ENCODE assay signal across 21 cellular contexts in the genomic region with DNA sequence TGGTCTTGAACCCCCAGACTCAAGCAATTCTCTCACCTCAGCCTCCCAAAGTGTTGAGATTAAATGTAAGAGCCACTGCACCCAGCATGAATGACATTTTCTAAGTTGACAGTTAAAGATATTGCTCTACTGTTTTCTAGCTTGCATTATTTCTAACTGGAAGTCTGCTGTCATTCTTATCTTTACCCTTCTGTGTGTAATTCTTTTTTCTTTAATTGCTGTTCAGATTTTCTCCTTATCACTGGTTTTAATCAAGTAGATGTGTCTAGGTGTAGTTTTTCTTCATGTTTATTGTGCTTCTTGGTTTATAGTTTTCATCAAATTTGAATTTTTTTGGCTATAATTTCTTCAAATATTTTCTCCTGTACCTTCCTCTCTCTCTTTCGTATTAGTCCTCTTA. TPM values are rescaled to one million over a fixed set of nuclear protein-coding genes. Genes with fewer than 3 reads are reported as not detected.
"Had no signal": no experiment of that assay in that cellular context is flagged by ENCODE, and none has a peak within 500 bp of the region (broad histone marks: within the 10 kb centered on the region; RNA-seq: fewer than 3 reads in every experiment).

No MANE protein-coding gene starts in this region.

- H3K4me3 ChIP-seq: coronary artery, heart left ventricle, ovary, right atrium auricular region, stomach, thoracic aorta, transverse colon had no signal

- H3K27me3 ChIP-seq: heart left ventricle, ovary, right atrium auricular region, transverse colon had no signal

- H3K9me3 ChIP-seq: neutrophil, ovary had no signal

- H3K27ac Mint-ChIP-seq: mesothelial cell of epicardium had no signal

- H3K27ac ChIP-seq: coronary artery, heart left ventricle, neutrophil, ovary, right atrium auricular region, stomach, thoracic aorta, transverse colon had no signal

- ATAC-seq: heart left ventricle had no signal

- H3K4me1 ChIP-seq: right atrium auricular region had no signal

- FAIRE-seq: islet of Langerhans, small intestine had no signal

- H3K4me3 Mint-ChIP-seq: mesothelial cell of epicardium had no signal

- DNase-seq: effector CD4-positive, alpha-beta T cell; foreskin melanocyte; heart left ventricle; hippocampal formation; kidney glomerular epithelial cell; mammary epithelial cell; ovary; small intestine; stimulated activated CD4-positive, alpha-beta T cell treated with anti-CD3 and anti-CD28 coated beads, Interleukin-12 subunit alpha, Interleukin-12 subunit beta, amount 100 ng/mL, for 4 hours; stimulated activated naive CD4-positive, alpha-beta T cell; stomach; substantia nigra; transverse colon had no signal

- H3K36me3 ChIP-seq: heart left ventricle, neutrophil, ovary, right atrium auricular region, stomach, thoracic aorta had no signal

RNA-seq across cellular contexts. Expression of gene PARP15, which starts 4.9 kb away (rescaled TPM):
- total RNA-seq: chondrocyte, mammary epithelial cell had no signal
- polyA plus RNA-seq: neural cell had no signal

RNA-seq across cellular contexts. Expression of gene DTX3L, which starts 18.3 kb away (rescaled TPM):
- polyA plus RNA-seq: neural cell had no signal

RNA-seq across cellular contexts. Expression of gene PARP9, which starts 18.3 kb away (rescaled TPM):
- polyA plus RNA-seq: neural cell had no signal
